8 cellular contexts compared by ENCODE assay signal in the genomic region with DNA sequence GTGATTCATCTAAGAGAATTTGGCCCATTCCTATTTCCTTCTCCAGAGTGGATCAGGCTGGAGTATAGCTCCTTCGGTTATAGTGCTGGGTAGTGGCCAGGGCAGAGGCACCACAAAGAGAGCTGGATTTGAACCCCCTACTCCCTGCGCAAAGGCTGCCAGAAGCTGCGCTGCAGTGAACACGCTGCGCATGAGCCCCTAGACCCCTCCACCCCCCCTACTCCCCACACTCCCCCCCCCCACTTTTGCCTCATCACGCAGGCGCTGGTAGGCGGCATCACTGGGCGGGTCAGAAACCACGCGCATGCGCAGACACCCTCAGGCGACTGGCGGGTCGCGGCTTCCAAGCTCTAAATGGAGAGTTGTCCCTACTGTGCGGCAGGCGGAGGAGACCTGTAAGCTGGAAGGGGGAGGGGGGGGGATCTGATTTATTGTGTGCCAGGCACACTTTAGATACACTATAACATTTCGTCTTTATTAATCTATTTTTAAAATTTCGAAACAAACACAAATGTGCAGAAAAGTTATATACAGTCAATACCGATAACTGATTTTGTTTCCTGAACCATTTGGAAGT. TPM values are rescaled to one million over a fixed set of nuclear protein-coding genes. Genes with fewer than 3 reads are reported as not detected.
A peak's percentile ranks its signal among the peaks of the same experiment; 100 is the strongest.
DNase-seq lines count a peak whose midpoint lies in the region; ATAC-seq and TF ChIP-seq lines count a peak whose summit lies in the region.

No MANE protein-coding gene starts in this region.

- peak; percentile 55 for ATAC-seq in HG02571 (IDR thresholded peaks at IDR 0.05; ENCODE audit: unreplicated experiment)
- ATAC-seq in WTC11, result peak; percentile 52
- no peak for ATAC-seq in HG03095 (IDR thresholded peaks at IDR 0.05; ENCODE audit: unreplicated experiment)

- peaks cover 12% of the 10 kb centered on the region for H3K4me1 ChIP-seq in smooth muscle cell (ENCODE audit: low read depth)

- peaks cover 24% of the 10 kb centered on the region for H3K79me2 ChIP-seq in smooth muscle cell (ENCODE audit: low read depth)

- H3K27ac ChIP-seq in smooth muscle cell (ENCODE audit: low read depth), result peak overlapping the region; percentile 51

- peak overlapping the region; percentile 24 for H3K9ac ChIP-seq in smooth muscle cell (ENCODE audit: low read depth)

- H3K27ac Mint-ChIP-seq in WTC11, result peak overlapping the region; percentile 63; the same call in 1 of the 2 replicates
- H3K27ac Mint-ChIP-seq in immature natural killer cell, result peak overlapping the region; percentile 58 to 89 (median 86)

- POLR2A ChIA-PET in WTC11 (lab: Charles Lee), result interaction anchor here (0.6 to 1.6 kb wide), 9 partner anchors 10 to 131 kb away, joined by 3 to 17 read pairs (median 4); a partner anchor contains a TSS

- peak overlapping the region; percentile 70 for H3K4me3 Mint-ChIP-seq in WTC11
- peak overlapping the region; percentile 87 to 95 (median 89) for H3K4me3 Mint-ChIP-seq in immature natural killer cell

- CTCF ChIA-PET in WTC11 (lab: Charles Lee), result interaction anchor here (0.6 to 1.6 kb wide), 20 partner anchors 10 to 314 kb away, joined by 3 to 13 read pairs (median 4); a partner anchor contains a TSS

- H3F3A ChIP-seq in smooth muscle cell (ENCODE audit: low read depth), result no peaks in the 10 kb centered on the region

- H2AFZ ChIP-seq in smooth muscle cell (ENCODE audit: low read depth), result peak overlapping the region; percentile 46

- WGBS in smooth muscle cell (ENCODE audit: low lambda C conversion rate), result 6% methylated on average over 16 of the region's 21 CpGs

- H3K4me1 Mint-ChIP-seq in WTC11 (peaks cover 24% of the 10 kb centered on the region), immature natural killer cell (peaks cover 41 to 47% of the 10 kb centered on the region in 2 donors)

- no peaks in the 10 kb centered on the region for H3K27me3 ChIP-seq in smooth muscle cell (ENCODE audit: low read depth)

- peak overlapping the region; percentile 86 for H3K4me2 ChIP-seq in smooth muscle cell

- no peaks in the 10 kb centered on the region for H3K9me3 Mint-ChIP-seq in WTC11
- no peaks in the 10 kb centered on the region for H3K9me3 Mint-ChIP-seq in immature natural killer cell

- peak overlapping the region; percentile 37 to 51 for H3K4me3 ChIP-seq in cardiac fibroblast (replicated peaks in 1 of 2; ENCODE audit: low read depth in 2 of 2, low read length in 2 of 2)
- H3K4me3 ChIP-seq in smooth muscle cell, result peak overlapping the region; percentile 59

- DNase-seq in DMS114 treated with DMSO at 0.1 percent for 48 hours (lab: John Stamatoyannopoulos, UW; ENCODE audit: unreplicated experiment) (peak; percentile 72), NCI-H2227 (lab: John Stamatoyannopoulos, UW; ENCODE audit: unreplicated experiment) (peak; percentile 82), WTC11 (ENCODE audit: low spot score) (peak; percentile 98), cardiac fibroblast (ENCODE audit: low read depth in 2 of 2) (peak; percentile 87 to 90), immature natural killer cell (peak; percentile 84 to 89 (median 87)), smooth muscle cell (lab: John Stamatoyannopoulos, UW; ENCODE audit: unreplicated experiment) (peak; percentile 82)

- H3K36me3 Mint-ChIP-seq in WTC11 (peaks cover 17% of the 10 kb centered on the region), immature natural killer cell (peaks cover 0 to 9% (median 4%) of the 10 kb centered on the region in 3 donors)

- H3K27me3 Mint-ChIP-seq in WTC11 (ENCODE audit: low read depth) (no peaks in the 10 kb centered on the region), immature natural killer cell (ENCODE audit: low read depth in 3 of 3) (peaks cover 3 to 8% (median 4%) of the 10 kb centered on the region in 3 donors)

- peaks cover 3% of the 10 kb centered on the region for H3K36me3 ChIP-seq in smooth muscle cell (ENCODE audit: low read depth)

- H3K9me3 ChIP-seq in smooth muscle cell (replicated peaks; ENCODE audit: low read depth), result no peaks in the 10 kb centered on the region

- H4K20me1 ChIP-seq in smooth muscle cell (ENCODE audit: low read depth), result peaks cover 16% of the 10 kb centered on the region

- TF ChIP-seq CTCF in WTC11 (IDR thresholded peaks at IDR 0.05) (no peak), cardiac fibroblast (IDR thresholded peaks at IDR 0.05; ENCODE audit: low read depth, low read length) (no peak), smooth muscle cell (IDR thresholded peaks at IDR 0.05; ENCODE audit: borderline replicate concordance, insufficient read depth, poor library complexity, severe bottlenecking) (no peak)

TF ChIP-seq in WTC11, 78 proteins besides CTCF, POLR2A, EP300 and RAD21 (continues in another document):
- TF ChIP-seq CBFB (CRISPR knock-in tag; IDR thresholded peaks at IDR 0.05; ENCODE audit: low read depth) (no peak), ELF4 (CRISPR knock-in tag; IDR thresholded peaks at IDR 0.05; ENCODE audit: low read depth) (no peak), NR3C1 (CRISPR knock-in tag; conservative IDR thresholded peaks at IDR 0.05; ENCODE audit: low read depth) (no peak), NR1H2 (CRISPR knock-in tag; IDR thresholded peaks at IDR 0.05) (no peak), NFATC4 (CRISPR knock-in tag; IDR thresholded peaks at IDR 0.05) (no peak), GTF2I (CRISPR knock-in tag; conservative IDR thresholded peaks at IDR 0.05) (no peak), EMX1 (CRISPR knock-in tag; IDR thresholded peaks at IDR 0.05) (no peak), NFYB (CRISPR knock-in tag; conservative IDR thresholded peaks at IDR 0.05; ENCODE audit: low read depth) (no peak), RORB (CRISPR knock-in tag; IDR thresholded peaks at IDR 0.05) (no peak)
- TF ChIP-seq, protein P1, sequence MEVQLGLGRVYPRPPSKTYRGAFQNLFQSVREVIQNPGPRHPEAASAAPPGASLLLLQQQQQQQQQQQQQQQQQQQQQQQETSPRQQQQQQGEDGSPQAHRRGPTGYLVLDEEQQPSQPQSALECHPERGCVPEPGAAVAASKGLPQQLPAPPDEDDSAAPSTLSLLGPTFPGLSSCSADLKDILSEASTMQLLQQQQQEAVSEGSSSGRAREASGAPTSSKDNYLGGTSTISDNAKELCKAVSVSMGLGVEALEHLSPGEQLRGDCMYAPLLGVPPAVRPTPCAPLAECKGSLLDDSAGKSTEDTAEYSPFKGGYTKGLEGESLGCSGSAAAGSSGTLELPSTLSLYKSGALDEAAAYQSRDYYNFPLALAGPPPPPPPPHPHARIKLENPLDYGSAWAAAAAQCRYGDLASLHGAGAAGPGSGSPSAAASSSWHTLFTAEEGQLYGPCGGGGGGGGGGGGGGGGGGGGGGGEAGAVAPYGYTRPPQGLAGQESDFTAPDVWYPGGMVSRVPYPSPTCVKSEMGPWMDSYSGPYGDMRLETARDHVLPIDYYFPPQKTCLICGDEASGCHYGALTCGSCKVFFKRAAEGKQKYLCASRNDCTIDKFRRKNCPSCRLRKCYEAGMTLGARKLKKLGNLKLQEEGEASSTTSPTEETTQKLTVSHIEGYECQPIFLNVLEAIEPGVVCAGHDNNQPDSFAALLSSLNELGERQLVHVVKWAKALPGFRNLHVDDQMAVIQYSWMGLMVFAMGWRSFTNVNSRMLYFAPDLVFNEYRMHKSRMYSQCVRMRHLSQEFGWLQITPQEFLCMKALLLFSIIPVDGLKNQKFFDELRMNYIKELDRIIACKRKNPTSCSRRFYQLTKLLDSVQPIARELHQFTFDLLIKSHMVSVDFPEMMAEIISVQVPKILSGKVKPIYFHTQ (CRISPR knock-in tag; IDR thresholded peaks at IDR 0.05), result no peak
- TF ChIP-seq, protein P2, sequence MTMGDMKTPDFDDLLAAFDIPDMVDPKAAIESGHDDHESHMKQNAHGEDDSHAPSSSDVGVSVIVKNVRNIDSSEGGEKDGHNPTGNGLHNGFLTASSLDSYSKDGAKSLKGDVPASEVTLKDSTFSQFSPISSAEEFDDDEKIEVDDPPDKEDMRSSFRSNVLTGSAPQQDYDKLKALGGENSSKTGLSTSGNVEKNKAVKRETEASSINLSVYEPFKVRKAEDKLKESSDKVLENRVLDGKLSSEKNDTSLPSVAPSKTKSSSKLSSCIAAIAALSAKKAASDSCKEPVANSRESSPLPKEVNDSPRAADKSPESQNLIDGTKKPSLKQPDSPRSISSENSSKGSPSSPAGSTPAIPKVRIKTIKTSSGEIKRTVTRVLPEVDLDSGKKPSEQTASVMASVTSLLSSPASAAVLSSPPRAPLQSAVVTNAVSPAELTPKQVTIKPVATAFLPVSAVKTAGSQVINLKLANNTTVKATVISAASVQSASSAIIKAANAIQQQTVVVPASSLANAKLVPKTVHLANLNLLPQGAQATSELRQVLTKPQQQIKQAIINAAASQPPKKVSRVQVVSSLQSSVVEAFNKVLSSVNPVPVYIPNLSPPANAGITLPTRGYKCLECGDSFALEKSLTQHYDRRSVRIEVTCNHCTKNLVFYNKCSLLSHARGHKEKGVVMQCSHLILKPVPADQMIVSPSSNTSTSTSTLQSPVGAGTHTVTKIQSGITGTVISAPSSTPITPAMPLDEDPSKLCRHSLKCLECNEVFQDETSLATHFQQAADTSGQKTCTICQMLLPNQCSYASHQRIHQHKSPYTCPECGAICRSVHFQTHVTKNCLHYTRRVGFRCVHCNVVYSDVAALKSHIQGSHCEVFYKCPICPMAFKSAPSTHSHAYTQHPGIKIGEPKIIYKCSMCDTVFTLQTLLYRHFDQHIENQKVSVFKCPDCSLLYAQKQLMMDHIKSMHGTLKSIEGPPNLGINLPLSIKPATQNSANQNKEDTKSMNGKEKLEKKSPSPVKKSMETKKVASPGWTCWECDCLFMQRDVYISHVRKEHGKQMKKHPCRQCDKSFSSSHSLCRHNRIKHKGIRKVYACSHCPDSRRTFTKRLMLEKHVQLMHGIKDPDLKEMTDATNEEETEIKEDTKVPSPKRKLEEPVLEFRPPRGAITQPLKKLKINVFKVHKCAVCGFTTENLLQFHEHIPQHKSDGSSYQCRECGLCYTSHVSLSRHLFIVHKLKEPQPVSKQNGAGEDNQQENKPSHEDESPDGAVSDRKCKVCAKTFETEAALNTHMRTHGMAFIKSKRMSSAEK (CRISPR knock-in tag; IDR thresholded peaks at IDR 0.05; ENCODE audit: borderline replicate concordance), result no peak

RNA-seq across cellular contexts. Expression of a gene that starts 38.7 kb away (rescaled TPM):
- total RNA-seq in WTC11 (2021) (469 to 522 TPM (median 522 TPM) in 3 replicates), smooth muscle cell (385 and 396 TPM in 2 replicates)
- polyA plus RNA-seq in immature natural killer cell (100 to 1,000 TPM; 191 to 322 (median 247) TPM), smooth muscle cell (404 and 427 TPM in 2 replicates)

RNA-seq across cellular contexts. Expression of a gene that starts 58.0 kb away (rescaled TPM):
- total RNA-seq in WTC11 (2021) (0.64 to 1.0 TPM (median 0.76 TPM) in 3 replicates), smooth muscle cell (1.2 and 2.2 TPM in 2 replicates)
- polyA plus RNA-seq in immature natural killer cell (not detected), smooth muscle cell (2.4 and 2.6 TPM in 2 replicates)
